In genomic region chr12:117968826-117969659, GRCh38 we compare ENCODE assay signal across 8 cellular contexts. TPM values are rescaled to one million over a fixed set of nuclear protein-coding genes. Genes with fewer than 3 reads are reported as not detected.
DNase-seq lines count a peak whose midpoint lies in the region; ATAC-seq and TF ChIP-seq lines count a peak whose summit lies in the region.

KSR2 (minus strand) TSS chr12:117968990; CDS start chr12:117968255, 735 bp downstream.

- no peaks in the 10 kb centered on the region for H3K27me3 ChIP-seq in MG63

- H3K27ac Mint-ChIP-seq in Calu3 (ENCODE audit: unreplicated experiment) (peak within 1 kb of the TSS; percentile 86), brain (peak within 1 kb of the TSS; percentile 40 to 87 (median 78))
- no peak within 1 kb of the TSS for H3K27ac Mint-ChIP-seq in T-helper 1 cell treated with Interleukin-12 subunit alpha and Interleukin-12 subunit beta and Interleukin-4 antibody, amounts not matched to agents 30 μg/mL and 1 μg/mL, for 36 hours

- no peak for TF ChIP-seq CTCF in Calu3 (IDR thresholded peaks at IDR 0.05; ENCODE audit: unreplicated experiment)
- no peak for TF ChIP-seq CTCF in brain (conservative IDR thresholded peaks at IDR 0.05)

- peaks cover 10% of the 10 kb centered on the region for H3K4me1 Mint-ChIP-seq in Calu3 (ENCODE audit: low read depth, unreplicated experiment)
- H3K4me1 Mint-ChIP-seq in T-helper 1 cell treated with Interleukin-12 subunit alpha and Interleukin-12 subunit beta and Interleukin-4 antibody, amounts not matched to agents 30 μg/mL and 1 μg/mL, for 36 hours (ENCODE audit: low read depth), result peaks cover 3% of the 10 kb centered on the region
- H3K4me1 Mint-ChIP-seq in brain, result peaks cover 26% of the 10 kb centered on the region

- peaks cover 41% of the 10 kb centered on the region for H3K27me3 Mint-ChIP-seq in Calu3 (ENCODE audit: unreplicated experiment)
- H3K27me3 Mint-ChIP-seq in T-helper 1 cell treated with Interleukin-12 subunit alpha and Interleukin-12 subunit beta and Interleukin-4 antibody, amounts not matched to agents 30 μg/mL and 1 μg/mL, for 36 hours (ENCODE audit: low read depth), result peaks cover 57% of the 10 kb centered on the region
- H3K27me3 Mint-ChIP-seq in brain, result peaks cover 47% of the 10 kb centered on the region

- peak within 1 kb of the TSS; percentile 58 for H3K4me3 ChIP-seq in MG63

- intact Hi-C loops in Calu3 (cut with micrococcal nuclease; ENCODE audit: unreplicated experiment), result loop anchor here (2.0 kb wide), 1 partner anchor 48 kb away; the partner anchor contains the start of gene RFC5

- BruUV-seq in Calu3 (replicated peaks; lab: Mats Ljungman, UMichigan), result no TSS peak

- peak within 1 kb of the TSS; percentile 90 for H3K4me3 Mint-ChIP-seq in Calu3 (ENCODE audit: low read depth, unreplicated experiment)
- peak within 1 kb of the TSS; percentile 73 for H3K4me3 Mint-ChIP-seq in T-helper 1 cell treated with Interleukin-12 subunit alpha and Interleukin-12 subunit beta and Interleukin-4 antibody, amounts not matched to agents 30 μg/mL and 1 μg/mL, for 36 hours
- H3K4me3 Mint-ChIP-seq in brain, result peak within 1 kb of the TSS; percentile 90 to 91 (median 91)

- H3K9me3 Mint-ChIP-seq in Calu3 (ENCODE audit: low read depth, unreplicated experiment), result peaks cover 2% of the 10 kb centered on the region
- peaks cover 13% of the 10 kb centered on the region for H3K9me3 Mint-ChIP-seq in T-helper 1 cell treated with Interleukin-12 subunit alpha and Interleukin-12 subunit beta and Interleukin-4 antibody, amounts not matched to agents 30 μg/mL and 1 μg/mL, for 36 hours
- peaks cover 12 to 23% (median 19%) of the 10 kb centered on the region in 5 experiments for H3K9me3 Mint-ChIP-seq in brain

- peak; percentile 89 for ATAC-seq in GM21526 (IDR thresholded peaks at IDR 0.05; ENCODE audit: low FRiP score, unreplicated experiment)

- CTCF ChIA-PET in Calu3 (lab: Charles Lee), result interaction anchor here (0.7 kb wide), 1 partner anchor 668 kb away, joined by 3 read pairs; no protein-coding TSS in a partner anchor

- DNase-seq in Calu3 (peak; percentile 93), MG63 (peak; percentile 62), left kidney (ENCODE audit: low read depth, low spot score) (peak; percentile 96)
- DNase-seq in stimulated activated CD4-positive, alpha-beta T cell treated with anti-CD3 and anti-CD28 coated beads, Interleukin-4, amount 100 ng/mL, for 48 hours (ENCODE audit: low read depth in 2 of 2), result peak; percentile 40 to 47
- no peak for DNase-seq in effector CD8-positive, alpha-beta T cell (lab: John Stamatoyannopoulos, UW)

- no peaks in the 10 kb centered on the region for H3K9me3 ChIP-seq in MG63

- no peaks in the 10 kb centered on the region for H3K36me3 ChIP-seq in MG63

- H3K36me3 Mint-ChIP-seq in Calu3 (ENCODE audit: insufficient read depth, unreplicated experiment) (peaks cover 18% of the 10 kb centered on the region), brain (no peaks in the 10 kb centered on the region)
- H3K36me3 Mint-ChIP-seq in T-helper 1 cell treated with Interleukin-12 subunit alpha and Interleukin-12 subunit beta and Interleukin-4 antibody, amounts not matched to agents 30 μg/mL and 1 μg/mL, for 36 hours (ENCODE audit: low read depth), result no peaks in the 10 kb centered on the region

RNA-seq across cellular contexts. Expression of gene KSR2, which starts in this region (rescaled TPM):
- 1.6 and 1.9 TPM in 2 replicates for total RNA-seq in Calu3 (2022)
- total RNA-seq in MG63 (2014; rRNA removed; shearing (Covaris generic); ENCODE audit: low replicate concordance), result not detected in 2 replicates
- 3.0 TPM for polyA plus RNA-seq in brain (ENCODE audit: insufficient read depth, low read depth, low replicate concordance)

Comparison
In these comparisons a context has a peak if more than half of its experiments do, and no peak if none do; other contexts are left out.
1. Peak in DNase-seq and H3K4me3 ChIP-seq in MG63; RNA of the gene not detected or under 1 TPM.